Comparison of ENCODE assay signal across 8 cellular contexts in genomic region chr6:97437087-97437486, GRCh38.
A peak's percentile ranks its signal among the peaks of the same experiment; 100 is the strongest.
DNase-seq lines count a peak whose midpoint lies in the region; ATAC-seq, FAIRE-seq and TF ChIP-seq lines count a peak whose summit lies in the region.

No MANE protein-coding gene starts in this region.

- peaks cover 5% of the 10 kb centered on the region for H3K9me3 ChIP-seq in CD4-positive, alpha-beta T cell (ENCODE audit: control insufficient read depth, low read length)
- H3K9me3 ChIP-seq in MM.1S (replicated peaks; ENCODE audit: insufficient read depth, low read length): no peaks in the 10 kb centered on the region

- no peaks in the 10 kb centered on the region for H3K4me1 Mint-ChIP-seq in CD4-positive, alpha-beta T cell (ENCODE audit: low read depth)
- H3K4me1 Mint-ChIP-seq in nephron: peaks cover 5% of the 10 kb centered on the region
- H3K4me1 Mint-ChIP-seq in natural killer cell treated with Interleukin-12 subunit alpha and Interleukin-12 subunit beta and Interleukin-15 and Interleukin-18, amount 100 ng/mL, for 72 hours (ENCODE audit: low read depth in 2 of 2): no peaks in the 10 kb centered on the region

- H3K27me3 Mint-ChIP-seq in CD4-positive, alpha-beta T cell: peaks cover 25% of the 10 kb centered on the region
- no peaks in the 10 kb centered on the region for H3K27me3 Mint-ChIP-seq in nephron (ENCODE audit: low read depth)
- no peaks in the 10 kb centered on the region for H3K27me3 Mint-ChIP-seq in natural killer cell treated with Interleukin-12 subunit alpha and Interleukin-12 subunit beta and Interleukin-15 and Interleukin-18, amount 100 ng/mL, for 72 hours

- H3F3A ChIP-seq in MM.1S (ENCODE audit: insufficient read depth, low read length): no peaks in the 10 kb centered on the region

- H3K27me3 ChIP-seq in CD4-positive, alpha-beta T cell (ENCODE audit: control insufficient read depth, insufficient read depth, low read length): no peaks in the 10 kb centered on the region
- H3K27me3 ChIP-seq in MM.1S (replicated peaks; ENCODE audit: insufficient read depth, low read length): no peaks in the 10 kb centered on the region

- POLR2A ChIA-PET in CD4-positive, alpha-beta T cell (lab: Charles Lee): no interaction called here

- no peaks in the 10 kb centered on the region for H3K9me3 Mint-ChIP-seq in CD4-positive, alpha-beta T cell
- no peaks in the 10 kb centered on the region for H3K9me3 Mint-ChIP-seq in nephron
- H3K9me3 Mint-ChIP-seq in natural killer cell treated with Interleukin-12 subunit alpha and Interleukin-12 subunit beta and Interleukin-15 and Interleukin-18, amount 100 ng/mL, for 72 hours: peaks cover 3% of the 10 kb centered on the region

- no peak overlapping the region for H3K4me3 Mint-ChIP-seq in CD4-positive, alpha-beta T cell
- H3K4me3 Mint-ChIP-seq in nephron: no peak overlapping the region
- H3K4me3 Mint-ChIP-seq in natural killer cell treated with Interleukin-12 subunit alpha and Interleukin-12 subunit beta and Interleukin-15 and Interleukin-18, amount 100 ng/mL, for 72 hours: no peak overlapping the region

- H4K20me1 ChIP-seq in MM.1S (ENCODE audit: insufficient read depth, low read length): no peaks in the 10 kb centered on the region

- DNase-seq in CD4-positive, alpha-beta T cell: no peak
- DNase-seq in GM19239 (ENCODE audit: insufficient read length, low spot score) (no peak), MM.1S (no peak), cardiac fibroblast (ENCODE audit: low read depth in 2 of 2) (peak; percentile 33 to 43), 8988T (no peak)
- DNase-seq in natural killer cell treated with Interleukin-12 subunit alpha and Interleukin-12 subunit beta and Interleukin-15 and Interleukin-18, amount 100 ng/mL, for 72 hours (ENCODE audit: low spot score): no peak
- DNase-seq in stimulated activated CD4-positive, alpha-beta T cell treated with anti-CD3 and anti-CD28 coated beads, Interleukin-4, amount 100 ng/mL, for 24 hours: no peak

- peak; percentile 45 for FAIRE-seq in GM19239 (lab: Jason Lieb, UNC)

- no peaks in the 10 kb centered on the region for H3K36me3 ChIP-seq in MM.1S (replicated peaks; ENCODE audit: insufficient read depth, low read length)

- no peaks in the 10 kb centered on the region for H3K4me1 ChIP-seq in MM.1S (ENCODE audit: low read length)

- no peak overlapping the region for H3K9ac ChIP-seq in MM.1S (ENCODE audit: low read length)

- ATAC-seq in CD4-positive, alpha-beta T cell (ENCODE audit: poor library complexity): no peak
- ATAC-seq in natural killer cell treated with Interleukin-12 subunit alpha and Interleukin-12 subunit beta and Interleukin-15 and Interleukin-18, amount 100 ng/mL, for 72 hours: no peak

- no peak overlapping the region for H2AFZ ChIP-seq in MM.1S (ENCODE audit: low read length)

- H3K27ac Mint-ChIP-seq in CD4-positive, alpha-beta T cell: no peak overlapping the region
- H3K27ac Mint-ChIP-seq in nephron: no peak overlapping the region
- no peak overlapping the region for H3K27ac Mint-ChIP-seq in natural killer cell treated with Interleukin-12 subunit alpha and Interleukin-12 subunit beta and Interleukin-15 and Interleukin-18, amount 100 ng/mL, for 72 hours

- H3K79me2 ChIP-seq in MM.1S (ENCODE audit: low read length): no peaks in the 10 kb centered on the region

- peak; percentile 30 for TF ChIP-seq CTCF in CD4-positive, alpha-beta T cell (IDR thresholded peaks at IDR 0.05)
- peak; percentile 78 for TF ChIP-seq CTCF in MM.1S (IDR thresholded peaks at IDR 0.05; ENCODE audit: low read length)
- peak; percentile 89 for TF ChIP-seq CTCF in cardiac fibroblast (IDR thresholded peaks at IDR 0.05; ENCODE audit: low read depth, low read length)
- peak; percentile 53 to 64 (median 58) for TF ChIP-seq CTCF in nephron (IDR thresholded peaks at IDR 0.05; ENCODE audit: unreplicated experiment in 3 of 3)

- H3K4me3 ChIP-seq in MM.1S (ENCODE audit: low read length): no peak overlapping the region
- no peak overlapping the region for H3K4me3 ChIP-seq in cardiac fibroblast (replicated peaks in 1 of 2; ENCODE audit: low read depth in 2 of 2, low read length in 2 of 2)

- no peak overlapping the region for H3K27ac ChIP-seq in CD4-positive, alpha-beta T cell (ENCODE audit: low read depth, low read length)
- no peak overlapping the region for H3K27ac ChIP-seq in MM.1S (ENCODE audit: low read length)

- H3K36me3 Mint-ChIP-seq in CD4-positive, alpha-beta T cell (ENCODE audit: low read depth): no peaks in the 10 kb centered on the region
- H3K36me3 Mint-ChIP-seq in nephron (ENCODE audit: low read depth): no peaks in the 10 kb centered on the region
- H3K36me3 Mint-ChIP-seq in natural killer cell treated with Interleukin-12 subunit alpha and Interleukin-12 subunit beta and Interleukin-15 and Interleukin-18, amount 100 ng/mL, for 72 hours: no peaks in the 10 kb centered on the region

- no peaks in the 10 kb centered on the region for H3K9me2 ChIP-seq in MM.1S (replicated peaks; ENCODE audit: insufficient read depth, low read length)

- intact Hi-C loops in CD4-positive, alpha-beta T cell (cut with DNase I, micrococcal nuclease): no loop called here

- H3K4me2 ChIP-seq in MM.1S (ENCODE audit: low read depth, low read length): no peak overlapping the region

- CTCF ChIA-PET in CD4-positive, alpha-beta T cell (lab: Charles Lee): interaction anchor here (0.6 kb wide), 1 partner anchor 1622 kb away, joined by 3 read pairs; no protein-coding TSS in a partner anchor

Comparison
In these comparisons a context has a peak if more than half of its experiments do, and no peak if none do; other contexts are left out.
1. DNase-seq: peak in cardiac fibroblast (2 of 2); none in CD4-positive, alpha-beta T cell (0 of 10), GM19239 (single experiment), MM.1S (single experiment), 8988T (single experiment), natural killer cell treated with Interleukin-12 subunit alpha and Interleukin-12 subunit beta and Interleukin-15 and Interleukin-18, amount 100 ng/mL, for 72 hours (single experiment) and stimulated activated CD4-positive, alpha-beta T cell treated with anti-CD3 and anti-CD28 coated beads, Interleukin-4, amount 100 ng/mL, for 24 hours (single experiment).
2. CTCF ChIP-seq: peak in every context shown above with its lines; median percentile 89 in cardiac fibroblast; 78 in MM.1S; 58 in nephron; 30 in CD4-positive, alpha-beta T cell.